ENCODE assay signal across 14 cellular contexts in the genomic region with DNA sequence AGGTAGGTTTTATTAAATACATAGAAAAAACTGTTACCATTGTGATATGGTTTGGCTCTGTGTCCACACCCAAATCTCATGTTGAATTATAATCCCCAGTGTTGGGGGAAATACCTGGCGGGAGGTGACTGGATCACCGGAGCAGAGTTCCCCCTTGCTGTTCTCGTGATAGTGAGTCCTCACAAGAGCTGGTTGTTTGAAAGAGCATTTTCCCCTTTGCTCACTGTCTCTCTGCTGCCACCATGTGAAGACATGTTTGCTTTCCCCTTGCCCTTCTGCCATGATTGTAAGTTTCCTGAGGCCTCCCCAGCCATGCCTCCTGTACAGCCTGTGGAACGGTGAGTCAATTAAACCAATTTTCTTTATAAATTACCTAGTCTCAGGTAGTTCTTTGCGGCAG.
DNase-seq lines count a peak whose midpoint lies in the region; TF ChIP-seq lines count a peak whose summit lies in the region.
"Had no signal": no experiment of that assay in that cellular context is flagged by ENCODE, and none has a peak within 500 bp of the region (broad histone marks: within the 10 kb centered on the region; RNA-seq: fewer than 3 reads in every experiment).

No MANE protein-coding gene starts in this region.

- no peaks in the 10 kb centered on the region for H3K4me1 ChIP-seq in breast epithelium
- H3K4me1 ChIP-seq in MM.1S (ENCODE audit: low read length): no peaks in the 10 kb centered on the region
- H3K4me1 ChIP-seq: left ventricle myocardium inferior had no signal

- H3K27ac ChIP-seq in breast epithelium (no peak overlapping the region), MM.1S (ENCODE audit: low read length) (no peak overlapping the region), brain microvascular endothelial cell (no peak overlapping the region)
- H3K27ac ChIP-seq: left ventricle myocardium inferior had no signal

- H3K9me2 ChIP-seq in MM.1S (replicated peaks; ENCODE audit: insufficient read depth, low read length): no peaks in the 10 kb centered on the region

- no peak overlapping the region for H2AFZ ChIP-seq in MM.1S (ENCODE audit: low read length)

- no peaks in the 10 kb centered on the region for H3F3A ChIP-seq in MM.1S (ENCODE audit: insufficient read depth, low read length)

- intact Hi-C loops in MCF 10A (cut with micrococcal nuclease): no loop called here
- intact Hi-C loops in breast epithelium (cut with DNase I; ENCODE audit: low total_unique reads): no loop called here

- H3K36me3 Mint-ChIP-seq in MCF 10A (ENCODE audit: insufficient read depth, unreplicated experiment) (no peaks in the 10 kb centered on the region), type B pancreatic cell (no peaks in the 10 kb centered on the region)
- H3K36me3 Mint-ChIP-seq: CD8-positive, alpha-beta memory T cell had no signal

- no peak overlapping the region for H3K27ac Mint-ChIP-seq in MCF 10A (ENCODE audit: low read depth, unreplicated experiment)
- no peak overlapping the region for H3K27ac Mint-ChIP-seq in type B pancreatic cell
- H3K27ac Mint-ChIP-seq: CD8-positive, alpha-beta memory T cell had no signal

- BruUV-seq in MCF 10A (replicated peaks; lab: Mats Ljungman, UMichigan): no TSS peak

- no peak for TF ChIP-seq POLR2A in breast epithelium (IDR thresholded peaks at IDR 0.05)

- H3K9me3 Mint-ChIP-seq in MCF 10A (ENCODE audit: unreplicated experiment): no peaks in the 10 kb centered on the region
- H3K9me3 Mint-ChIP-seq in type B pancreatic cell: no peaks in the 10 kb centered on the region
- H3K9me3 Mint-ChIP-seq: CD8-positive, alpha-beta memory T cell had no signal

- POLR2A ChIA-PET in MCF 10A (lab: Yijun Ruan, JAX): no interaction called here

- DNase-seq in MCF 10A (ENCODE audit: unreplicated experiment) (peak; percentile 20), breast epithelium (ENCODE audit: low spot score in 2 of 2) (no peak), MM.1S (no peak), brain microvascular endothelial cell (peak; percentile 12), type B pancreatic cell (ENCODE audit: extremely low spot score, unreplicated experiment) (no peak), C1 segment of cervical spinal cord (lab: John Stamatoyannopoulos, UW) (no peak)
- no peak for DNase-seq in activated CD8-positive, alpha-beta memory T cell treated with anti-CD3 and anti-CD28 coated beads, Interleukin-2, amount 50 U/mL, for 4 hours
- no peak for DNase-seq in activated CD4-positive, alpha-beta T cell treated with anti-CD3 and anti-CD28 coated beads for 4 hours
- DNase-seq: CD8-positive, alpha-beta memory T cell; cortex of kidney; GOT3; left ventricle myocardium inferior; NCI-H1436; stimulated activated CD4-positive, alpha-beta T cell treated with anti-CD3 and anti-CD28 coated beads, Interleukin-15, amount 100 ng/mL, for 24 hours had no signal

- no peaks in the 10 kb centered on the region for H3K27me3 ChIP-seq in breast epithelium
- no peaks in the 10 kb centered on the region for H3K27me3 ChIP-seq in MM.1S (replicated peaks; ENCODE audit: insufficient read depth, low read length)
- no peaks in the 10 kb centered on the region for H3K27me3 ChIP-seq in brain microvascular endothelial cell (replicated peaks)

- TF ChIP-seq CTCF in MCF 10A (IDR thresholded peaks at IDR 0.05; ENCODE audit: unreplicated experiment): peak; percentile 23
- TF ChIP-seq CTCF in breast epithelium (IDR thresholded peaks at IDR 0.05): no peak
- peak; percentile 13; the same call in 1 of the 2 replicates for TF ChIP-seq CTCF in MM.1S (IDR thresholded peaks at IDR 0.05; ENCODE audit: low read length)
- peak; percentile 65 for TF ChIP-seq CTCF in brain microvascular endothelial cell (IDR thresholded peaks at IDR 0.05; ENCODE audit: low read depth, low read length, missing control alignments)
- TF ChIP-seq CTCF in type B pancreatic cell (conservative IDR thresholded peaks at IDR 0.05): peak; percentile 36

- no peak overlapping the region for H3K9ac ChIP-seq in MM.1S (ENCODE audit: low read length)

- no peak overlapping the region for H3K4me3 ChIP-seq in breast epithelium
- no peak overlapping the region for H3K4me3 ChIP-seq in MM.1S (ENCODE audit: low read length)
- no peak overlapping the region for H3K4me3 ChIP-seq in brain microvascular endothelial cell (ENCODE audit: low read depth, low read length)
- H3K4me3 ChIP-seq: left ventricle myocardium inferior had no signal

- no peaks in the 10 kb centered on the region for H3K79me2 ChIP-seq in MM.1S (ENCODE audit: low read length)

- in situ Hi-C loops in brain microvascular endothelial cell (cut with HindIII; ENCODE audit: low pct_ligation_motif_present, low sequenced_read_pairs): no loop called here

- CTCF ChIA-PET in MCF 10A (lab: Yijun Ruan, JAX): no interaction called here

- H3K27me3 Mint-ChIP-seq in MCF 10A (ENCODE audit: insufficient read depth, unreplicated experiment) (no peaks in the 10 kb centered on the region), type B pancreatic cell (peaks cover 7% of the 10 kb centered on the region)

- H4K20me1 ChIP-seq in MM.1S (ENCODE audit: insufficient read depth, low read length): no peaks in the 10 kb centered on the region

- no peaks in the 10 kb centered on the region for H3K9me3 ChIP-seq in breast epithelium
- no peaks in the 10 kb centered on the region for H3K9me3 ChIP-seq in MM.1S (replicated peaks; ENCODE audit: insufficient read depth, low read length)
- H3K9me3 ChIP-seq: left ventricle myocardium inferior had no signal

- H3K4me1 Mint-ChIP-seq in MCF 10A (ENCODE audit: insufficient read depth, unreplicated experiment): no peaks in the 10 kb centered on the region
- H3K4me1 Mint-ChIP-seq in type B pancreatic cell (ENCODE audit: unreplicated experiment): peaks cover 5% of the 10 kb centered on the region
- H3K4me1 Mint-ChIP-seq: CD8-positive, alpha-beta memory T cell had no signal

- H3K36me3 ChIP-seq in breast epithelium (no peaks in the 10 kb centered on the region), MM.1S (replicated peaks; ENCODE audit: insufficient read depth, low read length) (no peaks in the 10 kb centered on the region), brain microvascular endothelial cell (replicated peaks) (no peaks in the 10 kb centered on the region)
- H3K36me3 ChIP-seq: left ventricle myocardium inferior had no signal

- H3K4me3 Mint-ChIP-seq in MCF 10A (ENCODE audit: unreplicated experiment) (no peak overlapping the region), type B pancreatic cell (no peak overlapping the region)
- H3K4me3 Mint-ChIP-seq: CD8-positive, alpha-beta memory T cell had no signal

- no peak overlapping the region for H3K4me2 ChIP-seq in MM.1S (ENCODE audit: low read depth, low read length)

Comparison
In these comparisons a context has a peak if more than half of its experiments do, and no peak if none do; other contexts are left out.
1. DNase-seq: peak in MCF 10A (single experiment) and brain microvascular endothelial cell (single experiment); none in breast epithelium (0 of 2), MM.1S (single experiment), type B pancreatic cell (single experiment), activated CD8-positive, alpha-beta memory T cell treated with anti-CD3 and anti-CD28 coated beads, Interleukin-2, amount 50 U/mL, for 4 hours (single experiment), activated CD4-positive, alpha-beta T cell treated with anti-CD3 and anti-CD28 coated beads for 4 hours (0 of 2) and C1 segment of cervical spinal cord (0 of 14).
2. CTCF ChIP-seq: peak in MCF 10A (single experiment), MM.1S (single experiment), brain microvascular endothelial cell (single experiment) and type B pancreatic cell (single experiment); none in breast epithelium (0 of 3).